1 cellular context compared by ENCODE assay signal in the genomic region with DNA sequence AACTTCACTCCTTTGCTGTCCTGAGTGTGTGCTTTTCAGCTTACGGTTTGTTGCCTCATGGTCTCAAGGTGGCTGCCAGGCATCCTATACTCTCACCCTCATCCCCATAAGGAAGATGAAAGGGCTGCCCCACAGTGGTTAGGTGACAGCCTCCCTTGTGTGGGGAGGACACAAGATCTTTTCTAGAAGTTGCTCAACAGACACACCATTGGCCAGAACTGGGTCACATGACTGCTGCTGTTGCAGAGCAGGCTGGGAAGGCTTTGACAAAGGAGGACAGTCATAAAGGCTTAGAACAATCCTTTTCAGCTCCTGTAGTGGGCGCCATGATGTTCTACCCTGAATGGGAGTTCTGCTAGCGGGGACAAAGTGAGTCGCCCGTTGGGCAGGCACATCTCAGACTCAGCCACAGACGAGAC.
TF ChIP-seq lines count a peak whose summit lies in the region.

No MANE protein-coding gene starts in this region.

TF ChIP-seq in HCT116, 20 proteins besides CTCF, POLR2A, EP300 and RAD21 (continued from another document):
- TF ChIP-seq, protein P1, sequence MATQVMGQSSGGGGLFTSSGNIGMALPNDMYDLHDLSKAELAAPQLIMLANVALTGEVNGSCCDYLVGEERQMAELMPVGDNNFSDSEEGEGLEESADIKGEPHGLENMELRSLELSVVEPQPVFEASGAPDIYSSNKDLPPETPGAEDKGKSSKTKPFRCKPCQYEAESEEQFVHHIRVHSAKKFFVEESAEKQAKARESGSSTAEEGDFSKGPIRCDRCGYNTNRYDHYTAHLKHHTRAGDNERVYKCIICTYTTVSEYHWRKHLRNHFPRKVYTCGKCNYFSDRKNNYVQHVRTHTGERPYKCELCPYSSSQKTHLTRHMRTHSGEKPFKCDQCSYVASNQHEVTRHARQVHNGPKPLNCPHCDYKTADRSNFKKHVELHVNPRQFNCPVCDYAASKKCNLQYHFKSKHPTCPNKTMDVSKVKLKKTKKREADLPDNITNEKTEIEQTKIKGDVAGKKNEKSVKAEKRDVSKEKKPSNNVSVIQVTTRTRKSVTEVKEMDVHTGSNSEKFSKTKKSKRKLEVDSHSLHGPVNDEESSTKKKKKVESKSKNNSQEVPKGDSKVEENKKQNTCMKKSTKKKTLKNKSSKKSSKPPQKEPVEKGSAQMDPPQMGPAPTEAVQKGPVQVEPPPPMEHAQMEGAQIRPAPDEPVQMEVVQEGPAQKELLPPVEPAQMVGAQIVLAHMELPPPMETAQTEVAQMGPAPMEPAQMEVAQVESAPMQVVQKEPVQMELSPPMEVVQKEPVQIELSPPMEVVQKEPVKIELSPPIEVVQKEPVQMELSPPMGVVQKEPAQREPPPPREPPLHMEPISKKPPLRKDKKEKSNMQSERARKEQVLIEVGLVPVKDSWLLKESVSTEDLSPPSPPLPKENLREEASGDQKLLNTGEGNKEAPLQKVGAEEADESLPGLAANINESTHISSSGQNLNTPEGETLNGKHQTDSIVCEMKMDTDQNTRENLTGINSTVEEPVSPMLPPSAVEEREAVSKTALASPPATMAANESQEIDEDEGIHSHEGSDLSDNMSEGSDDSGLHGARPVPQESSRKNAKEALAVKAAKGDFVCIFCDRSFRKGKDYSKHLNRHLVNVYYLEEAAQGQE (IDR thresholded peaks at IDR 0.05; ENCODE audit: low read depth), result no peak
- no peak; the same call in 1 of the 2 replicates for TF ChIP-seq CEBPB (IDR thresholded peaks at IDR 0.05; ENCODE audit: low read depth)
- TF ChIP-seq SP1 (IDR thresholded peaks at IDR 0.05; ENCODE audit: low read depth), result no peak
- TF ChIP-seq ZFX (IDR thresholded peaks at IDR 0.05), result no peak
- no peak for TF ChIP-seq CBX3 (IDR thresholded peaks at IDR 0.05; ENCODE audit: low read depth)
- no peak for TF ChIP-seq JUND (IDR thresholded peaks at IDR 0.05)
